1 cellular context compared by ENCODE assay signal in the genomic region with DNA sequence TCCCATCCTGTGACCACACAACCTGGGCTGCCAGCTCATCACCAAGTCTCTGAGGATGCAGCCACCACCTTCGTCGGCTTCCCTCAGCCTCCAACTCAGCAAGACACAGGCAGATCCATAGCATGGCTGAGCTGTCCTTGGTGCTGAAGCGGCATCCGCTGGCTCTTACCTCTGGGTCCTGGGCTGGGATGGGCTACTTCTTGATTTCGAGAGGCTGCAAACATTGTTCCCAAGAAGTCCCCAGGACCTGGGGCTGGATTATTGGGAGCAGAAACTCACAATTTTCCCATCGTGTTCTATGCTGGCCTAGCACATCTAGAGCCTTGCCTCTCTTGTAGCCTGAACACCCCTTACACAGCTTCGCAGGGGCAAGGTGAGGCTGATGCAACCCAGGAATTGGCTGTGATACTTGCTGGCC.
TF ChIP-seq lines count a peak whose summit lies in the region.

No MANE protein-coding gene starts in this region.

TF ChIP-seq in K562, 482 proteins besides CTCF, POLR2A, EP300 and RAD21 (continued from another document and continues in another):
- TF ChIP-seq, protein P1, sequence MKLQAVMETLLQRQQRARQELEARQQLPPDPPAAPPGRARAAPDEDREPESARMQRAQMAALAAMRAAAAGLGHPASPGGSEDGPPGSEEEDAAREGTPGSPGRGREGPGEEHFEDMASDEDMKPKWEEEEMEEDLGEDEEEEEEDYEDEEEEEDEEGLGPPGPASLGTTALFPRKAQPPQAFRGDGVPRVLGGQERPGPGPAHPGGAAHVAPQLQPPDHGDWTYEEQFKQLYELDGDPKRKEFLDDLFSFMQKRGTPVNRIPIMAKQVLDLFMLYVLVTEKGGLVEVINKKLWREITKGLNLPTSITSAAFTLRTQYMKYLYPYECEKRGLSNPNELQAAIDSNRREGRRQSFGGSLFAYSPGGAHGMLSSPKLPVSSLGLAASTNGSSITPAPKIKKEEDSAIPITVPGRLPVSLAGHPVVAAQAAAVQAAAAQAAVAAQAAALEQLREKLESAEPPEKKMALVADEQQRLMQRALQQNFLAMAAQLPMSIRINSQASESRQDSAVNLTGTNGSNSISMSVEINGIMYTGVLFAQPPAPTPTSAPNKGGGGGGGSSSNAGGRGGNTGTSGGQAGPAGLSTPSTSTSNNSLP (IDR thresholded peaks at IDR 0.05; ENCODE audit: borderline replicate concordance, low read depth, low read length): no peak
- TF ChIP-seq NCOA1 (IDR thresholded peaks at IDR 0.05; ENCODE audit: low read depth) (peak; percentile 61; the same call in 1 of the 2 replicates), ZNF766 (CRISPR knock-in tag; conservative IDR thresholded peaks at IDR 0.05) (peak; percentile 91), EHMT2 (IDR thresholded peaks at IDR 0.05) (peak; percentile 100), CEBPG (CRISPR knock-in tag; IDR thresholded peaks at IDR 0.05) (peak; percentile 47; the same call in 1 of the 2 replicates), CEBPG (tag; conservative IDR thresholded peaks at IDR 0.05 in 1 of 2, IDR thresholded peaks at IDR 0.05 in 1 of 2) (no peak), DIDO1 (tag; IDR thresholded peaks at IDR 0.05; ENCODE audit: low read depth) (no peak), YY1 (IDR thresholded peaks at IDR 0.05; ENCODE audit: borderline replicate concordance in 1 of 3, control insufficient read depth in 1 of 3, extremely low read depth in 1 of 3, insufficient read depth in 3 of 3, insufficient read length in 1 of 3, insufficient replicate concordance in 2 of 3, low read depth in 1 of 3, low read length in 2 of 3) (peak in 1 of 3 experiments; percentile 47), HCFC1 (IDR thresholded peaks at IDR 0.05; ENCODE audit: low read depth, low read length) (peak; percentile 40; the same call in 1 of the 2 replicates), ZBTB8A (IDR thresholded peaks at IDR 0.05; ENCODE audit: partially characterized antibody) (no peak), SNIP1 (IDR thresholded peaks at IDR 0.05; ENCODE audit: low read depth) (no peak), CTBP1 (IDR thresholded peaks at IDR 0.05; ENCODE audit: borderline replicate concordance) (peak; percentile 52; the same call in 1 of the 2 replicates), CBFB (CRISPR knock-in tag; IDR thresholded peaks at IDR 0.05) (no peak), SMAD3 (CRISPR knock-in tag; conservative IDR thresholded peaks at IDR 0.05) (peak; percentile 77; the same call in 1 of the 2 replicates), ZNF586 (CRISPR knock-in tag; conservative IDR thresholded peaks at IDR 0.05) (no peak), LCOR (CRISPR knock-in tag; IDR thresholded peaks at IDR 0.05) (peak; percentile 66; the same call in 1 of the 2 replicates), SRSF3 (IDR thresholded peaks at IDR 0.05; ENCODE audit: insufficient read depth, low read length) (no peak), NR4A1 (CRISPR knock-in tag; IDR thresholded peaks at IDR 0.05) (no peak), NR4A1 (tag; IDR thresholded peaks at IDR 0.05) (peak; percentile 41; the same call in 1 of the 2 replicates), PRMT5 (CRISPR knock-in tag; IDR thresholded peaks at IDR 0.05) (peak; percentile 93; the same call in 1 of the 2 replicates), NR2C2 (CRISPR knock-in tag; IDR thresholded peaks at IDR 0.05) (peak; percentile 76; the same call in 1 of the 2 replicates), NR2C2 (tag; IDR thresholded peaks at IDR 0.05) (no peak), ZNF589 (CRISPR knock-in tag; IDR thresholded peaks at IDR 0.05; ENCODE audit: low read depth) (0 out of 2 replicates have a peak, but pooled peaks have one; percentile 64), DMBX1 (CRISPR knock-in tag; IDR thresholded peaks at IDR 0.05; ENCODE audit: borderline replicate concordance) (peak; percentile 93), SNRNP70 (optimal IDR thresholded peaks at IDR 0.05; ENCODE audit: low read depth, low read length) (no peak), ZNF644 (tag; IDR thresholded peaks at IDR 0.05; ENCODE audit: low read depth) (0 out of 2 replicates have a peak, but pooled peaks have one; percentile 57), ERF (CRISPR knock-in tag; IDR thresholded peaks at IDR 0.05) (no peak), ZNF124 (CRISPR knock-in tag; IDR thresholded peaks at IDR 0.05) (no peak), MECOM (CRISPR knock-in tag; IDR thresholded peaks at IDR 0.05) (peak; percentile 78; the same call in 1 of the 2 replicates), ZBTB17 (CRISPR knock-in tag; IDR thresholded peaks at IDR 0.05) (no peak), ZC3H11A (IDR thresholded peaks at IDR 0.05; ENCODE audit: low read depth, low read length) (no peak)
- TF ChIP-seq, protein P2, sequence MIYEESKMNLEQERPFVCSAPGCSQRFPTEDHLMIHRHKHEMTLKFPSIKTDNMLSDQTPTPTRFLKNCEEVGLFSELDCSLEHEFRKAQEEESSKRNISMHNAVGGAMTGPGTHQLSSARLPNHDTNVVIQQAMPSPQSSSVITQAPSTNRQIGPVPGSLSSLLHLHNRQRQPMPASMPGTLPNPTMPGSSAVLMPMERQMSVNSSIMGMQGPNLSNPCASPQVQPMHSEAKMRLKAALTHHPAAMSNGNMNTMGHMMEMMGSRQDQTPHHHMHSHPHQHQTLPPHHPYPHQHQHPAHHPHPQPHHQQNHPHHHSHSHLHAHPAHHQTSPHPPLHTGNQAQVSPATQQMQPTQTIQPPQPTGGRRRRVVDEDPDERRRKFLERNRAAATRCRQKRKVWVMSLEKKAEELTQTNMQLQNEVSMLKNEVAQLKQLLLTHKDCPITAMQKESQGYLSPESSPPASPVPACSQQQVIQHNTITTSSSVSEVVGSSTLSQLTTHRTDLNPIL (CRISPR knock-in tag; IDR thresholded peaks at IDR 0.05): no peak
- TF ChIP-seq, protein P3, sequence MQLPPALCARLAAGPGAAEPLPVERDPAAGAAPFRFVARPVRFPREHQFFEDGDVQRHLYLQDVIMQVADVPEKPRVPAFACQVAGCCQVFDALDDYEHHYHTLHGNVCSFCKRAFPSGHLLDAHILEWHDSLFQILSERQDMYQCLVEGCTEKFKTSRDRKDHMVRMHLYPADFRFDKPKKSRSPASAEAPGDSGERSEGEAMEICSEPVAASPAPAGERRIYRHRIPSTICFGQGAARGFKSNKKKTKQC (CRISPR knock-in tag; IDR thresholded peaks at IDR 0.05): peak; percentile 97
- TF ChIP-seq, protein P4, sequence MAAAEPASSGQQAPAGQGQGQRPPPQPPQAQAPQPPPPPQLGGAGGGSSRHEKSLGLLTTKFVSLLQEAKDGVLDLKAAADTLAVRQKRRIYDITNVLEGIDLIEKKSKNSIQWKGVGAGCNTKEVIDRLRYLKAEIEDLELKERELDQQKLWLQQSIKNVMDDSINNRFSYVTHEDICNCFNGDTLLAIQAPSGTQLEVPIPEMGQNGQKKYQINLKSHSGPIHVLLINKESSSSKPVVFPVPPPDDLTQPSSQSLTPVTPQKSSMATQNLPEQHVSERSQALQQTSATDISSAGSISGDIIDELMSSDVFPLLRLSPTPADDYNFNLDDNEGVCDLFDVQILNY (CRISPR knock-in tag; IDR thresholded peaks at IDR 0.05): peak; percentile 90
- TF ChIP-seq, protein P5, sequence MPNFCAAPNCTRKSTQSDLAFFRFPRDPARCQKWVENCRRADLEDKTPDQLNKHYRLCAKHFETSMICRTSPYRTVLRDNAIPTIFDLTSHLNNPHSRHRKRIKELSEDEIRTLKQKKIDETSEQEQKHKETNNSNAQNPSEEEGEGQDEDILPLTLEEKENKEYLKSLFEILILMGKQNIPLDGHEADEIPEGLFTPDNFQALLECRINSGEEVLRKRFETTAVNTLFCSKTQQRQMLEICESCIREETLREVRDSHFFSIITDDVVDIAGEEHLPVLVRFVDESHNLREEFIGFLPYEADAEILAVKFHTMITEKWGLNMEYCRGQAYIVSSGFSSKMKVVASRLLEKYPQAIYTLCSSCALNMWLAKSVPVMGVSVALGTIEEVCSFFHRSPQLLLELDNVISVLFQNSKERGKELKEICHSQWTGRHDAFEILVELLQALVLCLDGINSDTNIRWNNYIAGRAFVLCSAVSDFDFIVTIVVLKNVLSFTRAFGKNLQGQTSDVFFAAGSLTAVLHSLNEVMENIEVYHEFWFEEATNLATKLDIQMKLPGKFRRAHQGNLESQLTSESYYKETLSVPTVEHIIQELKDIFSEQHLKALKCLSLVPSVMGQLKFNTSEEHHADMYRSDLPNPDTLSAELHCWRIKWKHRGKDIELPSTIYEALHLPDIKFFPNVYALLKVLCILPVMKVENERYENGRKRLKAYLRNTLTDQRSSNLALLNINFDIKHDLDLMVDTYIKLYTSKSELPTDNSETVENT (CRISPR knock-in tag; IDR thresholded peaks at IDR 0.05): no peak
- TF ChIP-seq, protein P6, sequence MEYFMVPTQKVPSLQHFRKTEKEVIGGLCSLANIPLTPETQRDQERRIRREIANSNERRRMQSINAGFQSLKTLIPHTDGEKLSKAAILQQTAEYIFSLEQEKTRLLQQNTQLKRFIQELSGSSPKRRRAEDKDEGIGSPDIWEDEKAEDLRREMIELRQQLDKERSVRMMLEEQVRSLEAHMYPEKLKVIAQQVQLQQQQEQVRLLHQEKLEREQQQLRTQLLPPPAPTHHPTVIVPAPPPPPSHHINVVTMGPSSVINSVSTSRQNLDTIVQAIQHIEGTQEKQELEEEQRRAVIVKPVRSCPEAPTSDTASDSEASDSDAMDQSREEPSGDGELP (CRISPR knock-in tag; IDR thresholded peaks at IDR 0.05; ENCODE audit: borderline replicate concordance): peak; percentile 58; the same call in 1 of the 2 replicates
- TF ChIP-seq, protein P7, sequence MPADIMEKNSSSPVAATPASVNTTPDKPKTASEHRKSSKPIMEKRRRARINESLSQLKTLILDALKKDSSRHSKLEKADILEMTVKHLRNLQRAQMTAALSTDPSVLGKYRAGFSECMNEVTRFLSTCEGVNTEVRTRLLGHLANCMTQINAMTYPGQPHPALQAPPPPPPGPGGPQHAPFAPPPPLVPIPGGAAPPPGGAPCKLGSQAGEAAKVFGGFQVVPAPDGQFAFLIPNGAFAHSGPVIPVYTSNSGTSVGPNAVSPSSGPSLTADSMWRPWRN (IDR thresholded peaks at IDR 0.05; ENCODE audit: low read depth): no peak
- TF ChIP-seq, protein P8, sequence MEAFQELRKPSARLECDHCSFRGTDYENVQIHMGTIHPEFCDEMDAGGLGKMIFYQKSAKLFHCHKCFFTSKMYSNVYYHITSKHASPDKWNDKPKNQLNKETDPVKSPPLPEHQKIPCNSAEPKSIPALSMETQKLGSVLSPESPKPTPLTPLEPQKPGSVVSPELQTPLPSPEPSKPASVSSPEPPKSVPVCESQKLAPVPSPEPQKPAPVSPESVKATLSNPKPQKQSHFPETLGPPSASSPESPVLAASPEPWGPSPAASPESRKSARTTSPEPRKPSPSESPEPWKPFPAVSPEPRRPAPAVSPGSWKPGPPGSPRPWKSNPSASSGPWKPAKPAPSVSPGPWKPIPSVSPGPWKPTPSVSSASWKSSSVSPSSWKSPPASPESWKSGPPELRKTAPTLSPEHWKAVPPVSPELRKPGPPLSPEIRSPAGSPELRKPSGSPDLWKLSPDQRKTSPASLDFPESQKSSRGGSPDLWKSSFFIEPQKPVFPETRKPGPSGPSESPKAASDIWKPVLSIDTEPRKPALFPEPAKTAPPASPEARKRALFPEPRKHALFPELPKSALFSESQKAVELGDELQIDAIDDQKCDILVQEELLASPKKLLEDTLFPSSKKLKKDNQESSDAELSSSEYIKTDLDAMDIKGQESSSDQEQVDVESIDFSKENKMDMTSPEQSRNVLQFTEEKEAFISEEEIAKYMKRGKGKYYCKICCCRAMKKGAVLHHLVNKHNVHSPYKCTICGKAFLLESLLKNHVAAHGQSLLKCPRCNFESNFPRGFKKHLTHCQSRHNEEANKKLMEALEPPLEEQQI (IDR thresholded peaks at IDR 0.05): peak; percentile 78
- TF ChIP-seq, protein P9, sequence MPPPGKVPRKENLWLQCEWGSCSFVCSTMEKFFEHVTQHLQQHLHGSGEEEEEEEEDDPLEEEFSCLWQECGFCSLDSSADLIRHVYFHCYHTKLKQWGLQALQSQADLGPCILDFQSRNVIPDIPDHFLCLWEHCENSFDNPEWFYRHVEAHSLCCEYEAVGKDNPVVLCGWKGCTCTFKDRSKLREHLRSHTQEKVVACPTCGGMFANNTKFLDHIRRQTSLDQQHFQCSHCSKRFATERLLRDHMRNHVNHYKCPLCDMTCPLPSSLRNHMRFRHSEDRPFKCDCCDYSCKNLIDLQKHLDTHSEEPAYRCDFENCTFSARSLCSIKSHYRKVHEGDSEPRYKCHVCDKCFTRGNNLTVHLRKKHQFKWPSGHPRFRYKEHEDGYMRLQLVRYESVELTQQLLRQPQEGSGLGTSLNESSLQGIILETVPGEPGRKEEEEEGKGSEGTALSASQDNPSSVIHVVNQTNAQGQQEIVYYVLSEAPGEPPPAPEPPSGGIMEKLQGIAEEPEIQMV (tag; conservative IDR thresholded peaks at IDR 0.05; ENCODE audit: low read depth): 0 out of 2 replicates have a peak, but pooled peaks have one; percentile 23
- TF ChIP-seq, protein P10, sequence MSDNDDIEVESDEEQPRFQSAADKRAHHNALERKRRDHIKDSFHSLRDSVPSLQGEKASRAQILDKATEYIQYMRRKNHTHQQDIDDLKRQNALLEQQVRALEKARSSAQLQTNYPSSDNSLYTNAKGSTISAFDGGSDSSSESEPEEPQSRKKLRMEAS (CRISPR knock-in tag; IDR thresholded peaks at IDR 0.05): peak; percentile 28; the same call in 1 of the 2 replicates
- TF ChIP-seq, protein P11, sequence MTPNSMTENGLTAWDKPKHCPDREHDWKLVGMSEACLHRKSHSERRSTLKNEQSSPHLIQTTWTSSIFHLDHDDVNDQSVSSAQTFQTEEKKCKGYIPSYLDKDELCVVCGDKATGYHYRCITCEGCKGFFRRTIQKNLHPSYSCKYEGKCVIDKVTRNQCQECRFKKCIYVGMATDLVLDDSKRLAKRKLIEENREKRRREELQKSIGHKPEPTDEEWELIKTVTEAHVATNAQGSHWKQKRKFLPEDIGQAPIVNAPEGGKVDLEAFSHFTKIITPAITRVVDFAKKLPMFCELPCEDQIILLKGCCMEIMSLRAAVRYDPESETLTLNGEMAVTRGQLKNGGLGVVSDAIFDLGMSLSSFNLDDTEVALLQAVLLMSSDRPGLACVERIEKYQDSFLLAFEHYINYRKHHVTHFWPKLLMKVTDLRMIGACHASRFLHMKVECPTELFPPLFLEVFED (CRISPR knock-in tag; conservative IDR thresholded peaks at IDR 0.05): peak; percentile 34; the same call in 1 of the 2 replicates
- TF ChIP-seq, protein P12, sequence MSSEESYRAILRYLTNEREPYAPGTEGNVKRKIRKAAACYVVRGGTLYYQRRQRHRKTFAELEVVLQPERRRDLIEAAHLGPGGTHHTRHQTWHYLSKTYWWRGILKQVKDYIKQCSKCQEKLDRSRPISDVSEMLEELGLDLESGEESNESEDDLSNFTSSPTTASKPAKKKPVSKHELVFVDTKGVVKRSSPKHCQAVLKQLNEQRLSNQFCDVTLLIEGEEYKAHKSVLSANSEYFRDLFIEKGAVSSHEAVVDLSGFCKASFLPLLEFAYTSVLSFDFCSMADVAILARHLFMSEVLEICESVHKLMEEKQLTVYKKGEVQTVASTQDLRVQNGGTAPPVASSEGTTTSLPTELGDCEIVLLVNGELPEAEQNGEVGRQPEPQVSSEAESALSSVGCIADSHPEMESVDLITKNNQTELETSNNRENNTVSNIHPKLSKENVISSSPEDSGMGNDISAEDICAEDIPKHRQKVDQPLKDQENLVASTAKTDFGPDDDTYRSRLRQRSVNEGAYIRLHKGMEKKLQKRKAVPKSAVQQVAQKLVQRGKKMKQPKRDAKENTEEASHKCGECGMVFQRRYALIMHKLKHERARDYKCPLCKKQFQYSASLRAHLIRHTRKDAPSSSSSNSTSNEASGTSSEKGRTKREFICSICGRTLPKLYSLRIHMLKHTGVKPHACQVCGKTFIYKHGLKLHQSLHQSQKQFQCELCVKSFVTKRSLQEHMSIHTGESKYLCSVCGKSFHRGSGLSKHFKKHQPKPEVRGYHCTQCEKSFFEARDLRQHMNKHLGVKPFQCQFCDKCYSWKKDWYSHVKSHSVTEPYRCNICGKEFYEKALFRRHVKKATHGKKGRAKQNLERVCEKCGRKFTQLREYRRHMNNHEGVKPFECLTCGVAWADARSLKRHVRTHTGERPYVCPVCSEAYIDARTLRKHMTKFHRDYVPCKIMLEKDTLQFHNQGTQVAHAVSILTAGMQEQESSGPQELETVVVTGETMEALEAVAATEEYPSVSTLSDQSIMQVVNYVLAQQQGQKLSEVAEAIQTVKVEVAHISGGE (CRISPR knock-in tag; IDR thresholded peaks at IDR 0.05): 0 out of 6 replicates have a peak, but pooled peaks of 1 of the 3 experiments have one; percentile 52
